ENCODE assay signal across 33 cellular contexts in the genomic region with DNA sequence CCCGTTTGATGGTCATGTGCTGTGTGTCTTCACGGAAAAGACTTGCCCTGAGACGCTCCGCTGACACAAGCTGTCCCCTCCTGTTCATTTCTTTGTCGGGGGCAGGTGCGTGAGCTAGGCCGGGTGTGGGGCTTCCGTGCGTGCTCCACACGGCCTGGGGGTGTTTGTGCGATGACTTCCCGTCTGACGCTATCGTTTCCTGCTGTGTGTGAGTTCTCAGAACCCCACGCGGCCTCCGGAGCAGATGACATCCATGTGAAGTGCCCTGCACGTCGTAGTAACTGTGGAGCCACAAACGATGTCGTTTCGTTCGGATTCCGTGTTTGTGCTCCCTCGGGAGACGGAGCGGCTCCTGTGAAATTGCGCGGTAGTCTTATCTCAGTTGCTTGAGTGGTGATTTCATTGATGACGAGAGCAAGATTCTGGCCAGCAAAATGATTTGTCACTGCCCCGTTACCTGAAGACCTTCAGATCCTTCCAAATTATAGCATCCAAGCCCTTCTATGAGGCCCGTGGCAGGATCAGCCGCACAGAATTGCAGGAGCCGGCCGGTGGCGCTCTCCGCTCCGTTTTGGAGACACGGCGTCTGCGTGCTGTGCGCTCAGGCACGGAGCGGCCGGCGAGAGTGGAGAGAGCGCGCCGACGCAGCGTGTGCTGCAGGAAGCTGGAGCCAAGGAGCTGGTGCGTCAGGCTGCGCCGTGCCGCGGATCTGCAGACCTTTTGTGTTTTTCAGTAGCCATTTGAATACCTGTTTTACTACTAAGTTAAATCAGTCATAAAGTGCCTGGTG.
DNase-seq lines count a peak whose midpoint lies in the region; ATAC-seq and TF ChIP-seq lines count a peak whose summit lies in the region.
"Had no signal": no experiment of that assay in that cellular context is flagged by ENCODE, and none has a peak within 500 bp of the region (broad histone marks: within the 10 kb centered on the region; RNA-seq: fewer than 3 reads in every experiment).

No MANE protein-coding gene starts in this region.

- H3K9ac ChIP-seq in mesenchymal stem cell (ENCODE audit: low read length), result no peak overlapping the region

- peak overlapping the region; percentile 40 for H4K91ac ChIP-seq in mesenchymal stem cell (ENCODE audit: low read length)

- no peak overlapping the region for H2BK15ac ChIP-seq in mesenchymal stem cell (ENCODE audit: low read depth, poor library complexity, severe bottlenecking)

- H3K36me3 Mint-ChIP-seq in glutamatergic neuron (ENCODE audit: unreplicated experiment) (peaks cover 40% of the 10 kb centered on the region), type B pancreatic cell (peaks cover 22% of the 10 kb centered on the region)

- peaks cover 2% of the 10 kb centered on the region for H3K4me1 Mint-ChIP-seq in glutamatergic neuron (ENCODE audit: low read depth, unreplicated experiment)
- no peaks in the 10 kb centered on the region for H3K4me1 Mint-ChIP-seq in type B pancreatic cell (ENCODE audit: unreplicated experiment)

- H3K4ac ChIP-seq in mesenchymal stem cell (ENCODE audit: low read depth in 1 of 2, low read length in 2 of 2), result no peak overlapping the region

- no peak overlapping the region for H4K8ac ChIP-seq in mesenchymal stem cell (ENCODE audit: low read length)

- ATAC-seq in Right ventricle myocardium superior (ENCODE audit: poor library complexity), result no peak
- ATAC-seq: A549, HCT116, left colon had no signal

- no peak overlapping the region for H2AFZ ChIP-seq in mesenchymal stem cell (ENCODE audit: low read depth, low read length)

- H3K9me3 Mint-ChIP-seq in glutamatergic neuron (ENCODE audit: unreplicated experiment), result peaks cover 10% of the 10 kb centered on the region
- H3K9me3 Mint-ChIP-seq in type B pancreatic cell, result peaks cover 11% of the 10 kb centered on the region

- H3K27me3 Mint-ChIP-seq in glutamatergic neuron (ENCODE audit: unreplicated experiment) (no peaks in the 10 kb centered on the region), type B pancreatic cell (peaks cover 13% of the 10 kb centered on the region)
- H3K27me3 Mint-ChIP-seq: activated CD4-positive, alpha-beta T cell treated with anti-CD3 and anti-CD28 coated beads, Interleukin-2, amount 10 ng/mL, durations not matched to agents 24 days and 14 days; activated naive CD8-positive, alpha-beta T cell treated with anti-CD3 and anti-CD28 coated beads, Interleukin-2, amount 10 ng/mL, durations not matched to agents 7 days and 5 days; CD4-positive, alpha-beta T cell; stimulated activated naive CD8-positive, alpha-beta T cell treated with anti-CD3 and anti-CD28 coated beads, Interleukin-15, Interleukin-2, amounts not matched to agents 100 ng/mL and 50 ng/mL, for 24 hours had no signal

- H3K27me3 ChIP-seq in right atrium auricular region, result no peaks in the 10 kb centered on the region
- no peaks in the 10 kb centered on the region for H3K27me3 ChIP-seq in mesenchymal stem cell (ENCODE audit: control insufficient read depth in 1 of 2, insufficient read depth in 1 of 2, low read length in 2 of 2)
- no peaks in the 10 kb centered on the region for H3K27me3 ChIP-seq in brain microvascular endothelial cell (replicated peaks)
- H3K27me3 ChIP-seq: ascending aorta, cardiac muscle cell, esophagus muscularis mucosa, SJCRH30 had no signal

- peaks cover 0 to 1% of the 10 kb centered on the region in 2 donors for H3K4me1 ChIP-seq in right atrium auricular region
- H3K4me1 ChIP-seq in mesenchymal stem cell (ENCODE audit: control insufficient read depth, insufficient read depth, low read depth, low read length), result peaks cover 12% of the 10 kb centered on the region
- H3K4me1 ChIP-seq: A549, SJCRH30 had no signal

- H3K14ac ChIP-seq in mesenchymal stem cell (ENCODE audit: low read length in 2 of 2), result no peak overlapping the region

- H3K9me3 ChIP-seq in right atrium auricular region, result peaks cover 0 to 9% of the 10 kb centered on the region in 2 donors
- H3K9me3 ChIP-seq in mesenchymal stem cell (ENCODE audit: control insufficient read depth, low read length), result peaks cover 11% of the 10 kb centered on the region
- H3K9me3 ChIP-seq: A549, ascending aorta, prostate gland, SJCRH30 had no signal

- H3K4me3 ChIP-seq in right atrium auricular region (no peak overlapping the region), mesenchymal stem cell (ENCODE audit: insufficient read depth in 1 of 2, low read depth in 1 of 2, low read length in 2 of 2) (no peak overlapping the region), brain microvascular endothelial cell (ENCODE audit: low read depth, low read length) (no peak overlapping the region)
- H3K4me3 ChIP-seq: A549, ascending aorta, cardiac muscle cell, esophagus muscularis mucosa, prostate gland, SJCRH30, smooth muscle cell had no signal

- H2BK5ac ChIP-seq in mesenchymal stem cell (ENCODE audit: low read depth, low read length, poor library complexity, severe bottlenecking), result no peak overlapping the region

- H3K27ac ChIP-seq in right atrium auricular region (no peak overlapping the region), mesenchymal stem cell (ENCODE audit: low read length, poor library complexity, severe bottlenecking) (no peak overlapping the region), brain microvascular endothelial cell (no peak overlapping the region)
- H3K27ac ChIP-seq: A549, ascending aorta, cardiac muscle cell, esophagus muscularis mucosa, prostate gland, SJCRH30, WERI-Rb-1 had no signal

- H2AK5ac ChIP-seq in mesenchymal stem cell (ENCODE audit: low read length, severe bottlenecking), result no peak overlapping the region

- H2BK120ac ChIP-seq in mesenchymal stem cell (ENCODE audit: low read depth, low read length), result no peak overlapping the region

- H2BK12ac ChIP-seq in mesenchymal stem cell (ENCODE audit: low read length in 2 of 2), result no peak overlapping the region

- intact Hi-C loops in Right ventricle myocardium superior (cut with DNase I), result no loop called here

- H3K4me2 ChIP-seq in mesenchymal stem cell (ENCODE audit: low read length, poor library complexity, severe bottlenecking), result no peak overlapping the region
- H3K4me2 ChIP-seq: A549, smooth muscle cell had no signal

- H3K4me3 Mint-ChIP-seq in glutamatergic neuron (ENCODE audit: unreplicated experiment) (no peak overlapping the region), type B pancreatic cell (no peak overlapping the region)
- H3K4me3 Mint-ChIP-seq: activated CD4-positive, alpha-beta T cell treated with anti-CD3 and anti-CD28 coated beads, Interleukin-2, amount 10 ng/mL, durations not matched to agents 24 days and 14 days; activated naive CD8-positive, alpha-beta T cell treated with anti-CD3 and anti-CD28 coated beads, Interleukin-2, amount 10 ng/mL, durations not matched to agents 7 days and 5 days; CD4-positive, alpha-beta T cell; stimulated activated naive CD8-positive, alpha-beta T cell treated with anti-CD3 and anti-CD28 coated beads, Interleukin-15, Interleukin-2, amounts not matched to agents 100 ng/mL and 50 ng/mL, for 24 hours had no signal

- H3K23ac ChIP-seq in mesenchymal stem cell (ENCODE audit: low read length in 2 of 2), result no peak overlapping the region

- H3K36me3 ChIP-seq in right atrium auricular region, result peaks cover 13% of the 10 kb centered on the region
- H3K36me3 ChIP-seq in mesenchymal stem cell (ENCODE audit: control insufficient read depth in 1 of 2, insufficient read depth in 2 of 2, low read depth in 1 of 2, low read length in 2 of 2), result peaks cover 12 to 36% of the 10 kb centered on the region in 2 experiments
- peaks cover 4% of the 10 kb centered on the region for H3K36me3 ChIP-seq in brain microvascular endothelial cell (replicated peaks)
- H3K36me3 ChIP-seq: cardiac muscle cell, prostate gland, SJCRH30, WERI-Rb-1 had no signal

- 96% methylated on average over 50 of the region's 56 CpGs for WGBS in mesenchymal stem cell

- TF ChIP-seq CTCF in right atrium auricular region (IDR thresholded peaks at IDR 0.05) (no peak), glutamatergic neuron (IDR thresholded peaks at IDR 0.05; ENCODE audit: partially characterized antibody, unreplicated experiment) (no peak), type B pancreatic cell (conservative IDR thresholded peaks at IDR 0.05) (no peak), brain microvascular endothelial cell (IDR thresholded peaks at IDR 0.05; ENCODE audit: low read depth, low read length, missing control alignments) (no peak)

- in situ Hi-C loops in brain microvascular endothelial cell (cut with HindIII; ENCODE audit: low pct_ligation_motif_present, low sequenced_read_pairs), result no loop called here

- H3K79me1 ChIP-seq in mesenchymal stem cell (replicated peaks; ENCODE audit: low read length, poor library complexity, severe bottlenecking), result peaks cover 38% of the 10 kb centered on the region

- H3K18ac ChIP-seq in mesenchymal stem cell (ENCODE audit: low read depth in 1 of 2, low read length in 2 of 2), result no peak overlapping the region

- H3K27ac Mint-ChIP-seq in glutamatergic neuron (ENCODE audit: unreplicated experiment), result no peak overlapping the region
- no peak overlapping the region for H3K27ac Mint-ChIP-seq in type B pancreatic cell
- H3K27ac Mint-ChIP-seq: activated CD4-positive, alpha-beta T cell treated with anti-CD3 and anti-CD28 coated beads, Interleukin-2, amount 10 ng/mL, durations not matched to agents 24 days and 14 days; activated naive CD8-positive, alpha-beta T cell treated with anti-CD3 and anti-CD28 coated beads, Interleukin-2, amount 10 ng/mL, durations not matched to agents 7 days and 5 days; CD4-positive, alpha-beta T cell; stimulated activated naive CD8-positive, alpha-beta T cell treated with anti-CD3 and anti-CD28 coated beads, Interleukin-15, Interleukin-2, amounts not matched to agents 100 ng/mL and 50 ng/mL, for 24 hours had no signal

- DNase-seq in Right ventricle myocardium superior (peak; percentile 29), right atrium auricular region (ENCODE audit: low spot score) (no peak), glutamatergic neuron (peak; percentile 10), mesenchymal stem cell (no peak), type B pancreatic cell (ENCODE audit: extremely low spot score, unreplicated experiment) (peak; percentile 58), brain microvascular endothelial cell (no peak), cortex of kidney (lab: John Stamatoyannopoulos, UW) (no peak), NCI-H1105 (lab: John Stamatoyannopoulos, UW) (no peak)
- DNase-seq: activated CD4-positive, alpha-beta T cell treated with anti-CD3 and anti-CD28 coated beads, Interleukin-2, amount 10 ng/mL, durations not matched to agents 24 days and 14 days; activated CD8-positive, alpha-beta memory T cell treated with anti-CD3 and anti-CD28 coated beads for 24 hours; activated naive CD8-positive, alpha-beta T cell treated with anti-CD3 and anti-CD28 coated beads, Interleukin-2, amount 10 ng/mL, durations not matched to agents 7 days and 5 days; CD4-positive, alpha-beta T cell; DMS79 treated with DMSO at 0.1 percent for 48 hours; foreskin fibroblast; GF-D8; IMR-90; mesendoderm; NCI-H2107; NCI-H446 treated with DMSO at 0.1 percent for 48 hours; NCI-H82; SJCRH30; stimulated activated CD4-positive, alpha-beta T cell treated with anti-CD3 and anti-CD28 coated beads, Interleukin-2, amount 100 ng/mL, for 24 hours; T1000; WERI-Rb-1 had no signal

Comparison
In these comparisons a context has a peak if more than half of its experiments do, and no peak if none do; other contexts are left out.
1. DNase-seq: peak in Right ventricle myocardium superior (single experiment), glutamatergic neuron (single experiment) and type B pancreatic cell (single experiment); none in right atrium auricular region (single experiment), mesenchymal stem cell (single experiment), brain microvascular endothelial cell (single experiment), cortex of kidney (single experiment) and NCI-H1105 (single experiment).